In the genomic region with DNA sequence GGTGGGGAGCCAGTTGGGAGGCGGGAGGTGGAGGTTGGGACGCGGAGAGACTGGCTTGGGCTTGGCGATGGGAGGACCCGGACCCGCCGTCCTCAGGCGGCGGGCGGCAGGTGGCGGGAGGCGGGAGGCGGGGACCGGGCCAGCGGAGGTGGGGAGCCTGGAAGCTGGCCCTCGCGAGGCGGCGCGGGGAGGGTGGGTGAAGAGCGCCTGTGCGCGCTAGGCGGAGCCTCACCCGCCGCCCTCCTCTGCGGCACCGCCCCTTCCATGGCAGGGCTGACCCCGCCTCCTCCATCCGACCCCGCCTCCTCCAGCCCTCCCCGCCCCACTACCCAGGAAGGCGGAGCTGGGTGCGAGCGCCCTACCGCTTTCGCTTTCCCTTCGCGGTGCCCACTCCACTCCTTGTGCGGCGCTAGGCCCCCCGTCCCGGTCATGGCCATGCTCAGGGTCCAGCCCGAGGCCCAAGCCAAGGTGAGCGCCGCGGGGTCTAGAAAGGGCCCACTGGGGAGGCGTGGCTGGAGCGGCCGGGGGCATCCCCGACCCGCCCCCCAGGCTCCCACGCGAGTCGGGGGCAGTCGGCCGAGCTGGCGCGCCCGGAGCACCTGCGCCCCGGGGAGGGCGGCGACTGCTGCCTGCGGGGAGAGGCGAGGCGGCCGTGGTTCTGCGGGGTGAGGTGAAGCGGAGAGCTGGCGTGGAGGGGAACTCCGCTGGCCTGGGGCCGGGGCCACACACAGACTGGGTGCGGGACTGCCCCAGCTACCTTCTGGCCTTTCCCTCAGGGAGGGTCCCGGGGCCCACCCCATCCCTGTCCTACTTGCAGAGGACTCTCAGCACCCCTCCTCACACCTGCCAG, we compare ENCODE assay signal across 8 cellular contexts. TPM values are rescaled to one million over a fixed set of nuclear protein-coding genes. Genes with fewer than 3 reads are reported as not detected.
DNase-seq lines count a peak whose midpoint lies in the region; ATAC-seq and TF ChIP-seq lines count a peak whose summit lies in the region.

Gene PSME1 (plus strand): TSS at position 361 of the 850 bp plus-strand sequence. CDS start 69 bp downstream, at position 430.

- peaks cover 35% of the 10 kb centered on the region for H3F3A ChIP-seq in SU-DHL-6 (ENCODE audit: insufficient read depth)

- H3K4me2 ChIP-seq in SU-DHL-6 (ENCODE audit: low read depth, low read length, poor library complexity, severe bottlenecking) (peak within 1 kb of the TSS; percentile 79), trophoblast cell (ENCODE audit: low read length) (peak within 1 kb of the TSS; percentile 78)

- H2BK5ac ChIP-seq in trophoblast cell (ENCODE audit: low read depth, low read length, poor library complexity) = no peak within 1 kb of the TSS

- peak; percentile 2 for TF ChIP-seq CTCF in GM10266 (IDR thresholded peaks at IDR 0.05; ENCODE audit: control insufficient read depth, insufficient read depth, low read depth, missing control alignments)
- TF ChIP-seq CTCF in SU-DHL-6 (IDR thresholded peaks at IDR 0.05; ENCODE audit: insufficient read depth, low read length, poor library complexity, severe bottlenecking) = no peak
- TF ChIP-seq CTCF in tibial nerve (IDR thresholded peaks at IDR 0.05) = peak in 1 of 5 experiments; percentile 19

- no peaks in the 10 kb centered on the region for H3K36me3 ChIP-seq in SU-DHL-6 (ENCODE audit: low read length)
- peaks cover 19% of the 10 kb centered on the region in 2 experiments for H3K36me3 ChIP-seq in trophoblast cell (ENCODE audit: control insufficient read depth in 1 of 2, insufficient read depth in 2 of 2, low read length in 2 of 2)
- H3K36me3 ChIP-seq in tibial nerve = peaks cover 0 to 38% (median 14%) of the 10 kb centered on the region in 3 donors

- H3K9ac ChIP-seq in SU-DHL-6 (ENCODE audit: low read length) (peak within 1 kb of the TSS; percentile 89), trophoblast cell (ENCODE audit: low read length) (peak within 1 kb of the TSS; percentile 73)

- peak within 1 kb of the TSS; percentile 20 for H2AK5ac ChIP-seq in trophoblast cell (ENCODE audit: low read length)

- peak within 1 kb of the TSS; percentile 46 for H3K14ac ChIP-seq in trophoblast cell (ENCODE audit: low read length)

- no peak within 1 kb of the TSS for H2BK12ac ChIP-seq in trophoblast cell (ENCODE audit: low read length)

- no peaks in the 10 kb centered on the region for H3K27me3 ChIP-seq in SU-DHL-6 (ENCODE audit: low read length)
- H3K27me3 ChIP-seq in trophoblast cell (ENCODE audit: insufficient read depth, low read length) = no peaks in the 10 kb centered on the region
- no peaks in the 10 kb centered on the region for H3K27me3 ChIP-seq in tibial nerve

- ATAC-seq in HG02623 (IDR thresholded peaks at IDR 0.05; ENCODE audit: unreplicated experiment) (peak; percentile 80), Right ventricle myocardium inferior (peak; percentile 94)
- ATAC-seq in activated naive CD8-positive, alpha-beta T cell treated with anti-CD3 and anti-CD28 coated beads, Interleukin-2, amount 10 ng/mL, durations not matched to agents 7 days and 5 days (ENCODE audit: low read depth) = peak; percentile 87

- H3K4me1 Mint-ChIP-seq in activated naive CD8-positive, alpha-beta T cell treated with anti-CD3 and anti-CD28 coated beads, Interleukin-2, amount 10 ng/mL, durations not matched to agents 7 days and 5 days = peaks cover 51% of the 10 kb centered on the region

- H2BK120ac ChIP-seq in trophoblast cell (ENCODE audit: insufficient read depth, low read length, poor library complexity) = peak within 1 kb of the TSS; percentile 59

- H3K9me3 ChIP-seq in SU-DHL-6 (ENCODE audit: insufficient read depth, low read length) (no peaks in the 10 kb centered on the region), trophoblast cell (ENCODE audit: insufficient read depth, low read depth, low read length) (peaks cover 1% of the 10 kb centered on the region), tibial nerve (no peaks in the 10 kb centered on the region)

- H3K4me3 ChIP-seq in SU-DHL-6 (ENCODE audit: insufficient read depth, low read length, poor library complexity, severe bottlenecking) (peak within 1 kb of the TSS; percentile 85), trophoblast cell (ENCODE audit: low read depth, low read length) (peak within 1 kb of the TSS; percentile 96), tibial nerve (peak within 1 kb of the TSS; percentile 76 to 97 (median 84))

- peak within 1 kb of the TSS; percentile 68 for H4K12ac ChIP-seq in trophoblast cell (ENCODE audit: low read depth, low read length)

- H3K4me3 Mint-ChIP-seq in activated naive CD8-positive, alpha-beta T cell treated with anti-CD3 and anti-CD28 coated beads, Interleukin-2, amount 10 ng/mL, durations not matched to agents 7 days and 5 days = peak within 1 kb of the TSS; percentile 96

- intact Hi-C loops in Right ventricle myocardium inferior (cut with DNase I) = no loop called here

- WGBS in trophoblast cell (ENCODE audit: extremely low coverage, insufficient coverage, insufficient read length) = no CpG with 5 or more reads among the region's 75 CpGs
- 0% methylated on average over 30 to 44 of the region's 75 CpGs for WGBS in tibial nerve, 2 donors

- H3K9me2 ChIP-seq in SU-DHL-6 (replicated peaks; ENCODE audit: insufficient read depth, low read length) = no peaks in the 10 kb centered on the region

- H3K4ac ChIP-seq in trophoblast cell (ENCODE audit: low read depth, low read length) = no peak within 1 kb of the TSS

- peaks cover 9% of the 10 kb centered on the region for H3K79me1 ChIP-seq in trophoblast cell (ENCODE audit: low read length)

- peak; percentile 52 to 90 for TF ChIP-seq EP300 in tibial nerve (IDR thresholded peaks at IDR 0.05)

- peaks cover 40% of the 10 kb centered on the region for H3K36me3 Mint-ChIP-seq in activated naive CD8-positive, alpha-beta T cell treated with anti-CD3 and anti-CD28 coated beads, Interleukin-2, amount 10 ng/mL, durations not matched to agents 7 days and 5 days

- H4K20me1 ChIP-seq in SU-DHL-6 (ENCODE audit: low read depth, low read length) = no peaks in the 10 kb centered on the region

- POLR2A ChIA-PET in activated naive CD8-positive, alpha-beta T cell treated with anti-CD3 and anti-CD28 coated beads, Interleukin-2, amount 10 ng/mL, durations not matched to agents 7 days and 5 days (lab: Charles Lee) = interaction anchor here (0.5 to 7.5 kb wide), 24 partner anchors 8 to 301 kb away, joined by 3 to 176 read pairs (median 4); partner anchors contain the start of genes CHMP4A, DCAF11, IRF9 and NRL

- peak within 1 kb of the TSS; percentile 73 for H3K27ac ChIP-seq in SU-DHL-6 (ENCODE audit: low read depth, low read length)
- H3K27ac ChIP-seq in trophoblast cell (ENCODE audit: low read depth, low read length) = no peak within 1 kb of the TSS
- H3K27ac ChIP-seq in tibial nerve = peak within 1 kb of the TSS; percentile 89 to 99 (median 98)

- H3K79me2 ChIP-seq in SU-DHL-6 (ENCODE audit: insufficient read depth, low read length) (peaks cover 20% of the 10 kb centered on the region), trophoblast cell (ENCODE audit: control insufficient read depth, insufficient read depth, low read length, poor library complexity) (peaks cover 6% of the 10 kb centered on the region)

- no peak within 1 kb of the TSS for H3K23ac ChIP-seq in trophoblast cell (ENCODE audit: low read length)

- H3K27ac Mint-ChIP-seq in activated naive CD8-positive, alpha-beta T cell treated with anti-CD3 and anti-CD28 coated beads, Interleukin-2, amount 10 ng/mL, durations not matched to agents 7 days and 5 days = peak within 1 kb of the TSS; percentile 94

- peak; percentile 10 to 73 for TF ChIP-seq POLR2A in tibial nerve (IDR thresholded peaks at IDR 0.05)

- H2AFZ ChIP-seq in SU-DHL-6 (ENCODE audit: low read depth, low read length, severe bottlenecking) (peak within 1 kb of the TSS; percentile 74), trophoblast cell (ENCODE audit: insufficient read depth, low read length, poor library complexity) (peak within 1 kb of the TSS; percentile 61)

- H3K18ac ChIP-seq in trophoblast cell (ENCODE audit: low read length) = peak within 1 kb of the TSS; percentile 54

- H3K9me3 Mint-ChIP-seq in activated naive CD8-positive, alpha-beta T cell treated with anti-CD3 and anti-CD28 coated beads, Interleukin-2, amount 10 ng/mL, durations not matched to agents 7 days and 5 days = no peaks in the 10 kb centered on the region

- H4K8ac ChIP-seq in trophoblast cell (ENCODE audit: low read depth, low read length) = peak within 1 kb of the TSS; percentile 84

- H4K91ac ChIP-seq in trophoblast cell (ENCODE audit: low read depth, low read length) = peak within 1 kb of the TSS; percentile 67

- DNase-seq in GM10266 (ENCODE audit: extremely low spot score) (peak; percentile 98), NCI-H1105 treated with DMSO at 0.1 percent for 48 hours (lab: John Stamatoyannopoulos, UW) (peak; percentile 92), Right ventricle myocardium inferior (ENCODE audit: missing footprints) (peak; percentile 96), trophoblast cell (peak; percentile 82 to 88), tibial nerve (ENCODE audit: low spot score in 2 of 2) (peak; percentile 88 to 89)
- peak; percentile 97 for DNase-seq in activated naive CD8-positive, alpha-beta T cell treated with anti-CD3 and anti-CD28 coated beads, Interleukin-2, amount 10 ng/mL, durations not matched to agents 7 days and 5 days

- no peaks in the 10 kb centered on the region for H3K27me3 Mint-ChIP-seq in activated naive CD8-positive, alpha-beta T cell treated with anti-CD3 and anti-CD28 coated beads, Interleukin-2, amount 10 ng/mL, durations not matched to agents 7 days and 5 days

- H3K4me1 ChIP-seq in trophoblast cell (ENCODE audit: control insufficient read depth in 1 of 2, insufficient read depth in 2 of 2, low read length in 2 of 2) (peaks cover 6 to 10% of the 10 kb centered on the region in 2 experiments), tibial nerve (peaks cover 0 to 51% (median 29%) of the 10 kb centered on the region in 4 donors)

RNA-seq across cellular contexts. Expression of gene PSME1, which starts in this region (rescaled TPM):
- total RNA-seq in activated naive CD8-positive, alpha-beta T cell treated with anti-CD3 and anti-CD28 coated beads, Interleukin-2, amount 10 ng/mL, durations not matched to agents 7 days and 5 days = 100 to 1,000 TPM; 430 to 443 TPM
- total RNA-seq in Right ventricle myocardium inferior = 140 TPM
- polyA plus RNA-seq in trophoblast cell (2013) = 67.4 and 69.1 TPM in 2 replicates
- 100 to 1,000 TPM in 3 of 4 donors, 10 to 100 TPM in 1; 96.9 to 130 (median 110) TPM for total RNA-seq in tibial nerve
